1 cellular context compared by ENCODE assay signal in the genomic region with DNA sequence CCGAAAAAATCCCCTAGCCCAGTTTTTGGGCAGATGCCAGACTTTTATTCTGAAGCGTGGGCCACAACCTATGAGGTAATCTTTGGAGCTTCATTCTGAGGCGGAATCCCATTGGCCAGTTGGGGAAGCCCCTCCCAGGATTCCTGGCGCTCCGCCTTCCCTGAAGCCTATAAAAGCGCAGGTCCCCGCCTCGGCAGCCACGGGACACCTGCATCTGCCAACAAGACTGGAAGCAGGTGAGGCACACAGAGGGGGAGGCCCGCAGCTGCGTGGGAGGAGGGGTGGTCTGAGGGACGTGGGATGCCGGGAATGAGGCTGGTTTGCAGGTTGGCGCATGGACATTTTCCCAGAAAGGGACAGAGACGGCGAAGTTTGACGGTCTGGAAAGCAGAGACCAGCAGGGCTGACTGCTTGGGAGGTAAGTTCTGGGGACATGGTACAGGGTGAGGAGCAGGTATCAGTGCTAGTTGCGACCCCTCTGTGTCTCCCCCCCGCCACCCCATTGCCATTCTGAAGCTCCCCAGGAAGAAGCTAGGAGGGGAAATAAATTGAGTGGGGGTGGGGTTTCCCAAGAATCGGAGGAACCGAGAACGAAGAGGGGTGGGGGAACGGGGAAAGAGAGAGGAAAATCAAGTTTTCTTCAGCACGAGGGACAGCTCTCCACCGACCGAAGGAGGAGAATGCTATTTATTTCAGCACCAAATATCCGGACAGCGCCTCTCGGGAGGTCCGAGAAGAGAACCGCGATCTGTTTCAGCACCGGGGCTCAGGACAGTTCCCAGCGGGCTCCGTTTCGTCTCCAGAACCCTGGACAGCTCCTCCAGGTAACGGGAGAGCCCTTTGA.
TF ChIP-seq lines count a peak whose summit lies in the region.

No MANE protein-coding gene starts in this region.

TF ChIP-seq in K562, 482 proteins besides CTCF, POLR2A, EP300 and RAD21 (continued from another document and continues in another):
- TF ChIP-seq, protein P1, sequence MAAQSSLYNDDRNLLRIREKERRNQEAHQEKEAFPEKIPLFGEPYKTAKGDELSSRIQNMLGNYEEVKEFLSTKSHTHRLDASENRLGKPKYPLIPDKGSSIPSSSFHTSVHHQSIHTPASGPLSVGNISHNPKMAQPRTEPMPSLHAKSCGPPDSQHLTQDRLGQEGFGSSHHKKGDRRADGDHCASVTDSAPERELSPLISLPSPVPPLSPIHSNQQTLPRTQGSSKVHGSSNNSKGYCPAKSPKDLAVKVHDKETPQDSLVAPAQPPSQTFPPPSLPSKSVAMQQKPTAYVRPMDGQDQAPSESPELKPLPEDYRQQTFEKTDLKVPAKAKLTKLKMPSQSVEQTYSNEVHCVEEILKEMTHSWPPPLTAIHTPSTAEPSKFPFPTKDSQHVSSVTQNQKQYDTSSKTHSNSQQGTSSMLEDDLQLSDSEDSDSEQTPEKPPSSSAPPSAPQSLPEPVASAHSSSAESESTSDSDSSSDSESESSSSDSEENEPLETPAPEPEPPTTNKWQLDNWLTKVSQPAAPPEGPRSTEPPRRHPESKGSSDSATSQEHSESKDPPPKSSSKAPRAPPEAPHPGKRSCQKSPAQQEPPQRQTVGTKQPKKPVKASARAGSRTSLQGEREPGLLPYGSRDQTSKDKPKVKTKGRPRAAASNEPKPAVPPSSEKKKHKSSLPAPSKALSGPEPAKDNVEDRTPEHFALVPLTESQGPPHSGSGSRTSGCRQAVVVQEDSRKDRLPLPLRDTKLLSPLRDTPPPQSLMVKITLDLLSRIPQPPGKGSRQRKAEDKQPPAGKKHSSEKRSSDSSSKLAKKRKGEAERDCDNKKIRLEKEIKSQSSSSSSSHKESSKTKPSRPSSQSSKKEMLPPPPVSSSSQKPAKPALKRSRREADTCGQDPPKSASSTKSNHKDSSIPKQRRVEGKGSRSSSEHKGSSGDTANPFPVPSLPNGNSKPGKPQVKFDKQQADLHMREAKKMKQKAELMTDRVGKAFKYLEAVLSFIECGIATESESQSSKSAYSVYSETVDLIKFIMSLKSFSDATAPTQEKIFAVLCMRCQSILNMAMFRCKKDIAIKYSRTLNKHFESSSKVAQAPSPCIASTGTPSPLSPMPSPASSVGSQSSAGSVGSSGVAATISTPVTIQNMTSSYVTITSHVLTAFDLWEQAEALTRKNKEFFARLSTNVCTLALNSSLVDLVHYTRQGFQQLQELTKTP (IDR thresholded peaks at IDR 0.05; ENCODE audit: low read depth in 1 of 2, partially characterized antibody in 2 of 2) = peak in 1 of 2 experiments; percentile 100
- TF ChIP-seq ZBTB2 (IDR thresholded peaks at IDR 0.05) = 0 out of 2 replicates have a peak, but pooled peaks have one; percentile 37
- TF ChIP-seq ZNF668 (CRISPR knock-in tag; IDR thresholded peaks at IDR 0.05) = peak; percentile 95
- peak; percentile 81 for TF ChIP-seq PTTG1 (tag; IDR thresholded peaks at IDR 0.05; ENCODE audit: low read depth)
- TF ChIP-seq, protein P2, sequence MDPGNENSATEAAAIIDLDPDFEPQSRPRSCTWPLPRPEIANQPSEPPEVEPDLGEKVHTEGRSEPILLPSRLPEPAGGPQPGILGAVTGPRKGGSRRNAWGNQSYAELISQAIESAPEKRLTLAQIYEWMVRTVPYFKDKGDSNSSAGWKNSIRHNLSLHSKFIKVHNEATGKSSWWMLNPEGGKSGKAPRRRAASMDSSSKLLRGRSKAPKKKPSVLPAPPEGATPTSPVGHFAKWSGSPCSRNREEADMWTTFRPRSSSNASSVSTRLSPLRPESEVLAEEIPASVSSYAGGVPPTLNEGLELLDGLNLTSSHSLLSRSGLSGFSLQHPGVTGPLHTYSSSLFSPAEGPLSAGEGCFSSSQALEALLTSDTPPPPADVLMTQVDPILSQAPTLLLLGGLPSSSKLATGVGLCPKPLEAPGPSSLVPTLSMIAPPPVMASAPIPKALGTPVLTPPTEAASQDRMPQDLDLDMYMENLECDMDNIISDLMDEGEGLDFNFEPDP (CRISPR knock-in tag; IDR thresholded peaks at IDR 0.05) = no peak
- no peak for TF ChIP-seq SMAD2 (IDR thresholded peaks at IDR 0.05; ENCODE audit: low read depth, low read length)
- peak; percentile 2 for TF ChIP-seq TBP (optimal IDR thresholded peaks at IDR 0.05; ENCODE audit: low read depth, low read length)
- TF ChIP-seq AFF4 (CRISPR knock-in tag; IDR thresholded peaks at IDR 0.05) = peak; percentile 100
- TF ChIP-seq DDX20 (tag; IDR thresholded peaks at IDR 0.05; ENCODE audit: low read depth) = peak; percentile 86
- peak; percentile 96 for TF ChIP-seq ZNF175 (CRISPR knock-in tag; IDR thresholded peaks at IDR 0.05; ENCODE audit: low read depth)
- TF ChIP-seq MYC (IDR thresholded peaks at IDR 0.05; ENCODE audit: low read depth, low read length) = 0 out of 2 replicates have a peak, but pooled peaks have one; percentile 45
- TF ChIP-seq MYC (CRISPR knock-in tag; IDR thresholded peaks at IDR 0.05; ENCODE audit: borderline replicate concordance, low read depth) = no peak
- peak; percentile 98 for TF ChIP-seq ZNF766 (CRISPR knock-in tag; conservative IDR thresholded peaks at IDR 0.05)
- peak; percentile 99 for TF ChIP-seq ZNF282 (CRISPR knock-in tag; IDR thresholded peaks at IDR 0.05)
- TF ChIP-seq PBX2 (CRISPR knock-in tag; IDR thresholded peaks at IDR 0.05; ENCODE audit: low read depth) = peak; percentile 87
- TF ChIP-seq PBX2 (tag; conservative IDR thresholded peaks at IDR 0.05; ENCODE audit: low read depth) = peak; percentile 57; the same call in 1 of the 2 replicates
- peak; percentile 100 for TF ChIP-seq KAT7 (CRISPR knock-in tag; IDR thresholded peaks at IDR 0.05; ENCODE audit: borderline replicate concordance)
- peak; percentile 96 for TF ChIP-seq MXI1 (IDR thresholded peaks at IDR 0.05; ENCODE audit: low read depth, low read length)
- TF ChIP-seq TCF3 (CRISPR knock-in tag; IDR thresholded peaks at IDR 0.05) = peak; percentile 70
- TF ChIP-seq TEAD4 (IDR thresholded peaks at IDR 0.05; ENCODE audit: low read length) = peak; percentile 66
- TF ChIP-seq TEAD4 (CRISPR knock-in tag; IDR thresholded peaks at IDR 0.05; ENCODE audit: borderline replicate concordance) = peak; percentile 99
- TF ChIP-seq, protein P3, sequence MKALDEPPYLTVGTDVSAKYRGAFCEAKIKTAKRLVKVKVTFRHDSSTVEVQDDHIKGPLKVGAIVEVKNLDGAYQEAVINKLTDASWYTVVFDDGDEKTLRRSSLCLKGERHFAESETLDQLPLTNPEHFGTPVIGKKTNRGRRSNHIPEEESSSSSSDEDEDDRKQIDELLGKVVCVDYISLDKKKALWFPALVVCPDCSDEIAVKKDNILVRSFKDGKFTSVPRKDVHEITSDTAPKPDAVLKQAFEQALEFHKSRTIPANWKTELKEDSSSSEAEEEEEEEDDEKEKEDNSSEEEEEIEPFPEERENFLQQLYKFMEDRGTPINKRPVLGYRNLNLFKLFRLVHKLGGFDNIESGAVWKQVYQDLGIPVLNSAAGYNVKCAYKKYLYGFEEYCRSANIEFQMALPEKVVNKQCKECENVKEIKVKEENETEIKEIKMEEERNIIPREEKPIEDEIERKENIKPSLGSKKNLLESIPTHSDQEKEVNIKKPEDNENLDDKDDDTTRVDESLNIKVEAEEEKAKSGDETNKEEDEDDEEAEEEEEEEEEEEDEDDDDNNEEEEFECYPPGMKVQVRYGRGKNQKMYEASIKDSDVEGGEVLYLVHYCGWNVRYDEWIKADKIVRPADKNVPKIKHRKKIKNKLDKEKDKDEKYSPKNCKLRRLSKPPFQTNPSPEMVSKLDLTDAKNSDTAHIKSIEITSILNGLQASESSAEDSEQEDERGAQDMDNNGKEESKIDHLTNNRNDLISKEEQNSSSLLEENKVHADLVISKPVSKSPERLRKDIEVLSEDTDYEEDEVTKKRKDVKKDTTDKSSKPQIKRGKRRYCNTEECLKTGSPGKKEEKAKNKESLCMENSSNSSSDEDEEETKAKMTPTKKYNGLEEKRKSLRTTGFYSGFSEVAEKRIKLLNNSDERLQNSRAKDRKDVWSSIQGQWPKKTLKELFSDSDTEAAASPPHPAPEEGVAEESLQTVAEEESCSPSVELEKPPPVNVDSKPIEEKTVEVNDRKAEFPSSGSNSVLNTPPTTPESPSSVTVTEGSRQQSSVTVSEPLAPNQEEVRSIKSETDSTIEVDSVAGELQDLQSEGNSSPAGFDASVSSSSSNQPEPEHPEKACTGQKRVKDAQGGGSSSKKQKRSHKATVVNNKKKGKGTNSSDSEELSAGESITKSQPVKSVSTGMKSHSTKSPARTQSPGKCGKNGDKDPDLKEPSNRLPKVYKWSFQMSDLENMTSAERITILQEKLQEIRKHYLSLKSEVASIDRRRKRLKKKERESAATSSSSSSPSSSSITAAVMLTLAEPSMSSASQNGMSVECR (CRISPR knock-in tag; IDR thresholded peaks at IDR 0.05) = peak; percentile 100
- peak; percentile 89 to 99 for TF ChIP-seq TEAD1 (CRISPR knock-in tag; IDR thresholded peaks at IDR 0.05)
- peak; percentile 93 for TF ChIP-seq ZNF124 (CRISPR knock-in tag; IDR thresholded peaks at IDR 0.05)
- TF ChIP-seq, protein P4, sequence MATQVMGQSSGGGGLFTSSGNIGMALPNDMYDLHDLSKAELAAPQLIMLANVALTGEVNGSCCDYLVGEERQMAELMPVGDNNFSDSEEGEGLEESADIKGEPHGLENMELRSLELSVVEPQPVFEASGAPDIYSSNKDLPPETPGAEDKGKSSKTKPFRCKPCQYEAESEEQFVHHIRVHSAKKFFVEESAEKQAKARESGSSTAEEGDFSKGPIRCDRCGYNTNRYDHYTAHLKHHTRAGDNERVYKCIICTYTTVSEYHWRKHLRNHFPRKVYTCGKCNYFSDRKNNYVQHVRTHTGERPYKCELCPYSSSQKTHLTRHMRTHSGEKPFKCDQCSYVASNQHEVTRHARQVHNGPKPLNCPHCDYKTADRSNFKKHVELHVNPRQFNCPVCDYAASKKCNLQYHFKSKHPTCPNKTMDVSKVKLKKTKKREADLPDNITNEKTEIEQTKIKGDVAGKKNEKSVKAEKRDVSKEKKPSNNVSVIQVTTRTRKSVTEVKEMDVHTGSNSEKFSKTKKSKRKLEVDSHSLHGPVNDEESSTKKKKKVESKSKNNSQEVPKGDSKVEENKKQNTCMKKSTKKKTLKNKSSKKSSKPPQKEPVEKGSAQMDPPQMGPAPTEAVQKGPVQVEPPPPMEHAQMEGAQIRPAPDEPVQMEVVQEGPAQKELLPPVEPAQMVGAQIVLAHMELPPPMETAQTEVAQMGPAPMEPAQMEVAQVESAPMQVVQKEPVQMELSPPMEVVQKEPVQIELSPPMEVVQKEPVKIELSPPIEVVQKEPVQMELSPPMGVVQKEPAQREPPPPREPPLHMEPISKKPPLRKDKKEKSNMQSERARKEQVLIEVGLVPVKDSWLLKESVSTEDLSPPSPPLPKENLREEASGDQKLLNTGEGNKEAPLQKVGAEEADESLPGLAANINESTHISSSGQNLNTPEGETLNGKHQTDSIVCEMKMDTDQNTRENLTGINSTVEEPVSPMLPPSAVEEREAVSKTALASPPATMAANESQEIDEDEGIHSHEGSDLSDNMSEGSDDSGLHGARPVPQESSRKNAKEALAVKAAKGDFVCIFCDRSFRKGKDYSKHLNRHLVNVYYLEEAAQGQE (CRISPR knock-in tag; IDR thresholded peaks at IDR 0.05; ENCODE audit: low read depth) = peak; percentile 100
- TF ChIP-seq YY1 (IDR thresholded peaks at IDR 0.05; ENCODE audit: borderline replicate concordance in 1 of 3, control insufficient read depth in 1 of 3, extremely low read depth in 1 of 3, insufficient read depth in 3 of 3, insufficient read length in 1 of 3, insufficient replicate concordance in 2 of 3, low read depth in 1 of 3, low read length in 2 of 3) = peak in 2 of 3 experiments; percentile 25 to 40
- peak; percentile 79 for TF ChIP-seq GATA2 (CRISPR knock-in tag; IDR thresholded peaks at IDR 0.05)
- peak; percentile 99 for TF ChIP-seq HDAC2 (IDR thresholded peaks at IDR 0.05)
- TF ChIP-seq MEF2D (tag; conservative IDR thresholded peaks at IDR 0.05; ENCODE audit: low read depth) = peak; percentile 70
